8 cellular contexts compared by ENCODE assay signal in the genomic region with DNA sequence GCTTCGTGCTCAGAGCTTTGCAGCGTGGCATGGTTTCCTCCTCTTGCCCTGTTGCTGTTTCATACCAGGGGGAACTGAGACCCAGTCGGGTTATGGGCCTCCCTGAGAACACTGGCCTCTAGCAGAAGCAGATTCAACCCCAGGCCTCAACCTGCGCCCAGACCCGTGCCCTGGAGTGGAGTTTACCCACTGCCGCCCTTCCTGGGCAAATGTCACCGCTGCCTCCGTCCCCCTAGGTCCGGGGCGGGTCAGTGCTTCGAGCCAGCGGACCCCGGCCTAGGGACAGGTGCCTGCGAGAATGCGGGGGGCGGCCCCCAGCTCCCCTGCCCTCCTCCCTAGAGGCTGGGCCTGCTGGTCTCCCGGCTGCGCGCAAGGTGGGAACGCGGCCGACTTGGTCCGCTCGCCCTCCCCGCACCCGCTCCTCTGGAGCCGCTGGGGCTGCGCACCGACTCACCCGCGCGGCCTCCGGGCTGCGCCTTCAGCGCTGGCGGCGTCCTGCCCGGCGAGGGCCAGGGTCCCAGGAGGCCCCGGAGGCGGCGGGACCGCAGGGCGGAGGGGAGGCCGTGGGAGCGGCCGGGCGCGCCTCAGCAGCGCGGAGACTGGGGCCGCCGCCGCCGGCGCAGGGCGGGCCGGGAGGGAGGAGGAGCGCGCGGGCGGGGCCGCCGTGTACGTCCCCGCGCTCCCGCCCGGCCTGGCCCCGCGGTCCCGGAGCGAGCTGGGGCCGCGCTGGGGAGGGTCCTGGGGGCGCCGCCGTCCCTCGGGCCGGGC. TPM values are rescaled to one million over a fixed set of nuclear protein-coding genes. Genes with fewer than 3 reads are reported as not detected.
A peak's percentile ranks its signal among the peaks of the same experiment; 100 is the strongest.
DNase-seq lines count a peak whose midpoint lies in the region; ATAC-seq and TF ChIP-seq lines count a peak whose summit lies in the region.

A gene with protein sequence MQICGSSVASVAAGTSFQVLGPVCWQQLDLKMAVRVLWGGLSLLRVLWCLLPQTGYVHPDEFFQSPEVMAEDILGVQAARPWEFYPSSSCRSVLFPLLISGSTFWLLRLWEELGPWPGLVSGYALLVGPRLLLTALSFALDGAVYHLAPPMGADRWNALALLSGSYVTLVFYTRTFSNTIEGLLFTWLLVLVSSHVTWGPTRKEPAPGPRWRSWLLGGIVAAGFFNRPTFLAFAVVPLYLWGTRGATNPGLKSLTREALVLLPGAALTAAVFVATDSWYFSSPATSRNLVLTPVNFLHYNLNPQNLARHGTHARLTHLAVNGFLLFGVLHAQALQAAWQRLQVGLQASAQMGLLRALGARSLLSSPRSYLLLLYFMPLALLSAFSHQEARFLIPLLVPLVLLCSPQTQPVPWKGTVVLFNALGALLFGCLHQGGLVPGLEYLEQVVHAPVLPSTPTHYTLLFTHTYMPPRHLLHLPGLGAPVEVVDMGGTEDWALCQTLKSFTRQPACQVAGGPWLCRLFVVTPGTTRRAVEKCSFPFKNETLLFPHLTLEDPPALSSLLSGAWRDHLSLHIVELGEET (minus strand): TSS at position 601 of the 768 bp plus-strand sequence. CDS start 16,802 bp downstream, outside the sequence.

- DNase-seq in COLO668 (lab: John Stamatoyannopoulos, UW; ENCODE audit: unreplicated experiment) (peak; percentile 63), SK-N-MC (ENCODE audit: low read depth, low spot score) (no peak), brain microvascular endothelial cell (no peak), kidney epithelial cell (ENCODE audit: low read depth) (no peak), KG1 (lab: John Stamatoyannopoulos, UW) (no peak)
- peak; percentile 29 for DNase-seq in stimulated activated CD4-positive, alpha-beta T cell treated with anti-CD3 and anti-CD28 coated beads, Interleukin-4, amount 100 ng/mL, for 24 hours

- peaks cover 8% of the 10 kb centered on the region for H3K27me3 ChIP-seq in brain microvascular endothelial cell (replicated peaks)
- peaks cover 33% of the 10 kb centered on the region for H3K27me3 ChIP-seq in kidney epithelial cell (ENCODE audit: control insufficient read depth, insufficient read depth, low read length)

- H3K27ac ChIP-seq in SK-N-MC (no peak within 1 kb of the TSS), brain microvascular endothelial cell (no peak within 1 kb of the TSS)

- peak within 1 kb of the TSS; percentile 98 for H3K4me3 ChIP-seq in SK-N-MC
- peak within 1 kb of the TSS; percentile 60 for H3K4me3 ChIP-seq in brain microvascular endothelial cell (ENCODE audit: low read depth, low read length)
- H3K4me3 ChIP-seq in kidney epithelial cell (ENCODE audit: low read depth, low read length) = peak within 1 kb of the TSS; percentile 52

- H3K9me3 ChIP-seq in SK-N-MC (ENCODE audit: low read depth, low read length) = no peaks in the 10 kb centered on the region

- H3K9ac ChIP-seq in SK-N-MC (ENCODE audit: insufficient read length) = peak within 1 kb of the TSS; percentile 72

- peak; percentile 55 for ATAC-seq in GM19324 (IDR thresholded peaks at IDR 0.05; ENCODE audit: low FRiP score, unreplicated experiment)
- ATAC-seq in HG03342 (IDR thresholded peaks at IDR 0.05; ENCODE audit: unreplicated experiment) = peak; percentile 54

- TF ChIP-seq CTCF in brain microvascular endothelial cell (IDR thresholded peaks at IDR 0.05; ENCODE audit: low read depth, low read length, missing control alignments) = no peak
- TF ChIP-seq CTCF in kidney epithelial cell (IDR thresholded peaks at IDR 0.05; ENCODE audit: insufficient read depth, low read length, poor library complexity, severe bottlenecking) = no peak

- H3K36me3 ChIP-seq in SK-N-MC (ENCODE audit: insufficient read depth, low read length) (no peaks in the 10 kb centered on the region), brain microvascular endothelial cell (replicated peaks) (no peaks in the 10 kb centered on the region), kidney epithelial cell (ENCODE audit: control insufficient read depth, insufficient read depth, low read length) (no peaks in the 10 kb centered on the region)

- in situ Hi-C loops in brain microvascular endothelial cell (cut with HindIII; ENCODE audit: low pct_ligation_motif_present, low sequenced_read_pairs) = no loop called here

RNA-seq across cellular contexts. Expression of the gene that starts here (rescaled TPM):
- total RNA-seq in kidney epithelial cell = 0.88 and 1.1 TPM in 2 replicates

Comparison
In these comparisons a context has a peak if more than half of its experiments do, and no peak if none do; other contexts are left out.
1. DNase-seq: peak in COLO668 (single experiment) and stimulated activated CD4-positive, alpha-beta T cell treated with anti-CD3 and anti-CD28 coated beads, Interleukin-4, amount 100 ng/mL, for 24 hours (single experiment); none in SK-N-MC (single experiment), brain microvascular endothelial cell (single experiment), kidney epithelial cell (single experiment) and KG1 (single experiment).
2. Peak in every context shown above with its lines, with median percentiles within 50 percentile points of each other: H3K4me3 ChIP-seq.